Comparison of ENCODE assay signal across 17 cellular contexts in the genomic region with DNA sequence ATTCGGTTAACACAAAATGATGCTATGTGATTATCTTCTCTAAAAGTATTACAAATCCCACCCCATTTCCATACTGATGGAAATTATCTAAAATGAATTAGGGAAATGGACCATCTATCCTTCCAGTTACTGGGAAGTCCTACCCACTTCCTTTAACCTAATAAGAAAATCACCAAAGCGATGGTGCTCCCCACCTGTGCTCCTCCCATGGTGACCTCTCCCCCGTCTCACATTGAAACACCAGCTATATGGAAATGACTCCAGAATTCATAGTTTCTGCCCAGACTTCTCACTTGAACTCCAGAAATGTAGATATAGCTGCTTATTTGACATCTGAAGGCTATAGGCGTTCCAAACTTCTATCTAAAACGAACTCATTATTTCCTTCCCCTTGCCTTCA. TPM values are rescaled to one million over a fixed set of nuclear protein-coding genes. Genes with fewer than 3 reads are reported as not detected.
DNase-seq lines count a peak whose midpoint lies in the region; ATAC-seq and TF ChIP-seq lines count a peak whose summit lies in the region.
"Had no signal": no experiment of that assay in that cellular context is flagged by ENCODE, and none has a peak within 500 bp of the region (broad histone marks: within the 10 kb centered on the region; RNA-seq: fewer than 3 reads in every experiment).

No MANE protein-coding gene starts in this region.

- H3K4me3 Mint-ChIP-seq in WTC11, result no peak overlapping the region
- H3K4me3 Mint-ChIP-seq in stimulated activated effector memory CD8-positive, alpha-beta T cell treated with anti-CD3 and anti-CD28 coated beads, Interleukin-12 subunit alpha, Interleukin-12 subunit beta, amount 100 ng/mL, for 72 hours, result no peak overlapping the region
- H3K4me3 Mint-ChIP-seq: CD4-positive, CD25-positive, alpha-beta regulatory T cell; CD8-positive, alpha-beta T cell; HFFc6 had no signal

- H3K4me3 ChIP-seq in IMR-90 (ENCODE audit: insufficient read depth, low read depth, low read length) (no peak overlapping the region), muscle layer of colon (ENCODE audit: low read depth in 1 of 2, low read length in 2 of 2) (no peak overlapping the region)
- H3K4me3 ChIP-seq: GM12878, HAP-1 had no signal

- peaks cover 3% of the 10 kb centered on the region; the same call in 1 of the 2 replicates for H3K9me3 ChIP-seq in IMR-90 (ENCODE audit: control insufficient read depth, insufficient read depth, low read length)
- no peaks in the 10 kb centered on the region for H3K9me3 ChIP-seq in muscle layer of colon (ENCODE audit: low read length)
- H3K9me3 ChIP-seq: Caco-2, HAP-1 had no signal

- DNase-seq in IMR-90 (no peak), WTC11 (ENCODE audit: low spot score) (no peak), NCI-H82 (lab: John Stamatoyannopoulos, UW) (no peak), GDM1 (lab: John Stamatoyannopoulos, UW) (no peak)
- DNase-seq in stimulated activated effector memory CD8-positive, alpha-beta T cell treated with anti-CD3 and anti-CD28 coated beads, Interleukin-12 subunit alpha, Interleukin-12 subunit beta, amount 100 ng/mL, for 72 hours (ENCODE audit: low spot score in 2 of 2), result no peak
- DNase-seq: Caco-2; CD4-positive, CD25-positive, alpha-beta regulatory T cell; CD8-positive, alpha-beta T cell; DMS153; DND-41; GOT3; HFFc6 had no signal

- POLR2A ChIA-PET in IMR-90 (lab: Charles Lee; ENCODE audit: unreplicated experiment) (no interaction called here), WTC11 (lab: Charles Lee) (no interaction called here)

- peaks cover 45% of the 10 kb centered on the region for H3K9me3 Mint-ChIP-seq in WTC11
- peaks cover 3% of the 10 kb centered on the region for H3K9me3 Mint-ChIP-seq in stimulated activated effector memory CD8-positive, alpha-beta T cell treated with anti-CD3 and anti-CD28 coated beads, Interleukin-12 subunit alpha, Interleukin-12 subunit beta, amount 100 ng/mL, for 72 hours
- H3K9me3 Mint-ChIP-seq: HFFc6 had no signal

- peaks cover 0 to 3% of the 10 kb centered on the region in 2 experiments; a peak in 1 of 4 replicates for H3K79me1 ChIP-seq in IMR-90 (ENCODE audit: low read depth in 1 of 2, low read length in 2 of 2)

- dilution Hi-C loops in IMR-90 (cut with HindIII; ENCODE audit: low sequenced_read_pairs, unreplicated experiment), result no loop called here

- TF ChIP-seq RAD21 in IMR-90 (IDR thresholded peaks at IDR 0.05; ENCODE audit: low read length), result no peak

- no peak overlapping the region for H4K5ac ChIP-seq in IMR-90 (ENCODE audit: low read depth, low read length)

- H4K91ac ChIP-seq in IMR-90 (ENCODE audit: insufficient read depth, low read depth, low read length), result no peak overlapping the region

- no TSS peak for BruUV-seq in IMR-90 (replicated peaks; lab: Mats Ljungman, UMichigan)

- H4K20me1 ChIP-seq in IMR-90 (ENCODE audit: insufficient read depth, low read length), result no peaks in the 10 kb centered on the region

- no peak overlapping the region for H2BK15ac ChIP-seq in IMR-90 (ENCODE audit: low read depth, low read length)

- 0 out of 2 replicates have a peak overlapping the region, but pooled peaks have one; percentile 21 for H3K14ac ChIP-seq in IMR-90 (replicated peaks; ENCODE audit: low read depth, low read length)

- H3K36me3 Mint-ChIP-seq in WTC11, result peaks cover 50% of the 10 kb centered on the region
- peaks cover 94% of the 10 kb centered on the region for H3K36me3 Mint-ChIP-seq in stimulated activated effector memory CD8-positive, alpha-beta T cell treated with anti-CD3 and anti-CD28 coated beads, Interleukin-12 subunit alpha, Interleukin-12 subunit beta, amount 100 ng/mL, for 72 hours
- H3K36me3 Mint-ChIP-seq: CD4-positive, CD25-positive, alpha-beta regulatory T cell had no signal

- no peak overlapping the region for H2BK5ac ChIP-seq in IMR-90 (ENCODE audit: low read depth, low read length, poor library complexity, severe bottlenecking)

- no peak overlapping the region for H3K4ac ChIP-seq in IMR-90 (ENCODE audit: low read depth, low read length)

- no peak for TF ChIP-seq POLR2A in IMR-90 (IDR thresholded peaks at IDR 0.05; ENCODE audit: low read depth, low read length)

- H2BK20ac ChIP-seq in IMR-90 (ENCODE audit: low read depth, low read length), result no peak overlapping the region

- no CpG with 5 or more reads among the region's 5 CpGs for WGBS in IMR-90 (ENCODE audit: extremely low coverage in 2 of 2, insufficient read length in 1 of 2), 2 experiments

- H3K27me3 Mint-ChIP-seq in WTC11 (ENCODE audit: low read depth), result no peaks in the 10 kb centered on the region

- intact Hi-C loops in IMR-90 (cut with micrococcal nuclease), result no loop called here

- no peak overlapping the region for H2AFZ ChIP-seq in IMR-90 (replicated peaks; ENCODE audit: low read length, poor library complexity)

- no peak overlapping the region for H3K18ac ChIP-seq in IMR-90 (ENCODE audit: low read depth, low read length)

- CTCF ChIA-PET in IMR-90 (lab: Yijun Ruan, JAX), result no interaction called here
- CTCF ChIA-PET in WTC11 (lab: Charles Lee), result no interaction called here

- peaks cover 7% of the 10 kb centered on the region; the same call in 1 of the 2 replicates for H3K9me1 ChIP-seq in IMR-90 (ENCODE audit: insufficient read depth, low read length)

- H3K27me3 ChIP-seq in IMR-90 (ENCODE audit: control insufficient read depth, insufficient read depth, low read length) (no peaks in the 10 kb centered on the region), muscle layer of colon (ENCODE audit: control insufficient read depth in 1 of 2, insufficient read depth in 2 of 2, low read length in 2 of 2) (no peaks in the 10 kb centered on the region)

- no peak for ATAC-seq in IMR-90 (ENCODE audit: low read depth)
- no peak for ATAC-seq in WTC11
- no peak for ATAC-seq in stimulated activated effector memory CD8-positive, alpha-beta T cell treated with anti-CD3 and anti-CD28 coated beads, Interleukin-12 subunit alpha, Interleukin-12 subunit beta, amount 100 ng/mL, for 72 hours
- ATAC-seq: CD8-positive, alpha-beta T cell; GM12878 had no signal

- no peak overlapping the region for H3K56ac ChIP-seq in IMR-90 (ENCODE audit: extremely low read depth, insufficient read depth, low read length)

- in situ Hi-C loops in IMR-90 (cut with MboI; ENCODE audit: low sequenced_read_pairs), result no loop called here

- H3K27ac ChIP-seq in IMR-90 (ENCODE audit: insufficient read depth, low read length) (no peak overlapping the region), muscle layer of colon (ENCODE audit: low read depth, low read length) (peak overlapping the region; percentile 28)

- H2AK9ac ChIP-seq in IMR-90 (replicated peaks; ENCODE audit: low read depth, low read length, poor library complexity), result no peak overlapping the region

- H2AK5ac ChIP-seq in IMR-90 (ENCODE audit: low read depth, low read length), result no peak overlapping the region

- no peak overlapping the region for H3K23ac ChIP-seq in IMR-90 (ENCODE audit: low read depth, low read length)

- H3K9ac ChIP-seq in IMR-90 (ENCODE audit: low read depth, low read length), result no peak overlapping the region
- H3K9ac ChIP-seq in muscle layer of colon (ENCODE audit: low read length), result no peak overlapping the region

- H3K4me2 ChIP-seq in IMR-90 (ENCODE audit: low read depth, low read length), result no peak overlapping the region

- no peak overlapping the region for H2BK120ac ChIP-seq in IMR-90 (ENCODE audit: low read depth, low read length)

- H4K8ac ChIP-seq in IMR-90 (ENCODE audit: low read depth in 2 of 2, low read length in 2 of 2), result no peak overlapping the region

- no peaks in the 10 kb centered on the region for H3K4me1 Mint-ChIP-seq in WTC11
- H3K4me1 Mint-ChIP-seq in stimulated activated effector memory CD8-positive, alpha-beta T cell treated with anti-CD3 and anti-CD28 coated beads, Interleukin-12 subunit alpha, Interleukin-12 subunit beta, amount 100 ng/mL, for 72 hours, result peaks cover 12% of the 10 kb centered on the region
- H3K4me1 Mint-ChIP-seq: CD4-positive, CD25-positive, alpha-beta regulatory T cell had no signal

- H3K4me1 ChIP-seq in IMR-90 (ENCODE audit: control insufficient read depth, insufficient read depth, low read length) (peaks cover 2% of the 10 kb centered on the region; the same call in 1 of the 2 replicates), muscle layer of colon (ENCODE audit: insufficient read depth, low read length) (peaks cover 18% of the 10 kb centered on the region)
- H3K4me1 ChIP-seq: HAP-1 had no signal

- no peak for TF ChIP-seq CTCF in IMR-90 (conservative IDR thresholded peaks at IDR 0.05; ENCODE audit: low read depth, low read length)
- TF ChIP-seq CTCF in WTC11 (IDR thresholded peaks at IDR 0.05), result no peak

- no peak overlapping the region for H3K27ac Mint-ChIP-seq in WTC11
- H3K27ac Mint-ChIP-seq in stimulated activated effector memory CD8-positive, alpha-beta T cell treated with anti-CD3 and anti-CD28 coated beads, Interleukin-12 subunit alpha, Interleukin-12 subunit beta, amount 100 ng/mL, for 72 hours, result peak overlapping the region; percentile 82
- H3K27ac Mint-ChIP-seq: CD8-positive, alpha-beta T cell; HFFc6 had no signal

- H3K36me3 ChIP-seq in IMR-90 (ENCODE audit: control insufficient read depth, insufficient read depth, low read length) (peaks cover 9% of the 10 kb centered on the region; the same call in 1 of the 2 replicates), muscle layer of colon (ENCODE audit: insufficient read depth, low read length) (no peaks in the 10 kb centered on the region)
- H3K36me3 ChIP-seq: HAP-1 had no signal

TF ChIP-seq in IMR-90, 13 proteins besides CTCF, POLR2A, EP300 and RAD21 (continues in another document):
- TF ChIP-seq RFX5 (IDR thresholded peaks at IDR 0.05; ENCODE audit: low read depth, low read length) (no peak), BHLHE40 (IDR thresholded peaks at IDR 0.05; ENCODE audit: low read depth, low read length) (no peak), CHD1 (IDR thresholded peaks at IDR 0.05; ENCODE audit: low read depth, low read length) (no peak)

TF ChIP-seq in WTC11, 78 proteins besides CTCF, POLR2A, EP300 and RAD21:
- TF ChIP-seq MYBL2 (CRISPR knock-in tag; IDR thresholded peaks at IDR 0.05) (no peak), ZNF263 (CRISPR knock-in tag; IDR thresholded peaks at IDR 0.05; ENCODE audit: low read depth) (peak; percentile 22; the same call in 1 of the 2 replicates)

RNA-seq across cellular contexts. Expression of a gene that starts 48.5 kb away (rescaled TPM):
- total RNA-seq in IMR-90 (2012; rRNA removed), result not detected in 2 replicates
- polyA plus RNA-seq in IMR-90 (2012; rRNA removed), result not detected in 2 replicates
- polyA plus RNA-seq in IMR-90 (2012; cell fraction: cytosol; rRNA removed), result not detected in 2 replicates
- polyA plus RNA-seq in IMR-90 (2012; cell fraction: nucleus; rRNA removed; ENCODE audit: low replicate concordance), result not detected in 2 replicates
- not detected in 3 replicates for total RNA-seq in WTC11 (2021)
- total RNA-seq: A172; A673; CD4-positive, CD25-positive, alpha-beta regulatory T cell; CD8-positive, alpha-beta T cell; GM12878; HFFc6 had no signal
- polyA plus RNA-seq: CD4-positive, CD25-positive, alpha-beta regulatory T cell; GM12878 had no signal
